Comparison of ENCODE assay signal across 8 cellular contexts in genomic region chr15:82999905-83000671, GRCh38. TPM values are rescaled to one million over a fixed set of nuclear protein-coding genes. Genes with fewer than 3 reads are reported as not detected.
DNase-seq lines count a peak whose midpoint lies in the region; ATAC-seq and TF ChIP-seq lines count a peak whose summit lies in the region.

No MANE protein-coding gene starts in this region.

- H3K4me1 Mint-ChIP-seq in CD4-positive, alpha-beta T cell (ENCODE audit: low read depth) = peaks cover 13% of the 10 kb centered on the region

- POLR2A ChIA-PET in CD4-positive, alpha-beta T cell (lab: Charles Lee) = interaction anchor here (1.0 to 1.8 kb wide), 3 partner anchors 13 to 460 kb away, joined by 3 to 11 read pairs (median 6); partner anchors contain the start of genes RAMAC and RPS17

- CTCF ChIA-PET in CD4-positive, alpha-beta T cell (lab: Charles Lee) = interaction anchor here (1.2 to 1.5 kb wide), 5 partner anchors 11 to 469 kb away, joined by 3 to 16 read pairs (median 3); partner anchors contain the start of genes C15orf40 and RAMAC

- no peak overlapping the region for H3K27ac ChIP-seq in CD4-positive, alpha-beta T cell (ENCODE audit: low read depth, low read length)
- no peak overlapping the region for H3K27ac ChIP-seq in OCI-LY3 (ENCODE audit: low read length)

- H3K27me3 Mint-ChIP-seq in CD4-positive, alpha-beta T cell = no peaks in the 10 kb centered on the region

- H3K9ac ChIP-seq in OCI-LY3 (ENCODE audit: low read length) (peak overlapping the region; percentile 56), adipocyte (ENCODE audit: low read length) (peak overlapping the region; percentile 65)

- no peaks in the 10 kb centered on the region for H3K9me3 ChIP-seq in CD4-positive, alpha-beta T cell (ENCODE audit: control insufficient read depth, low read length)
- H3K9me3 ChIP-seq in OCI-LY3 (ENCODE audit: insufficient read depth, low read length) (no peaks in the 10 kb centered on the region), adipocyte (ENCODE audit: control insufficient read depth, low read length) (no peaks in the 10 kb centered on the region)

- no peaks in the 10 kb centered on the region for H3K79me2 ChIP-seq in OCI-LY3 (ENCODE audit: low read length)

- H3K4me3 Mint-ChIP-seq in CD4-positive, alpha-beta T cell = peak overlapping the region; percentile 70

- no peaks in the 10 kb centered on the region for H4K20me1 ChIP-seq in OCI-LY3 (ENCODE audit: insufficient read depth, low read length)

- peak; percentile 66 for TF ChIP-seq CTCF in CD4-positive, alpha-beta T cell (IDR thresholded peaks at IDR 0.05)
- TF ChIP-seq CTCF in OCI-LY3 (IDR thresholded peaks at IDR 0.05; ENCODE audit: low read depth, low read length) = peak; percentile 87

- peak overlapping the region; percentile 81 for H2AFZ ChIP-seq in OCI-LY3 (ENCODE audit: low read depth, low read length)

- peak overlapping the region; percentile 73 for H3K27ac Mint-ChIP-seq in CD4-positive, alpha-beta T cell

- peaks cover 6% of the 10 kb centered on the region for H3K4me1 ChIP-seq in OCI-LY3 (ENCODE audit: low read length)
- peaks cover 9% of the 10 kb centered on the region for H3K4me1 ChIP-seq in adipocyte (ENCODE audit: control insufficient read depth, insufficient read depth, low read length)

- intact Hi-C loops in CD4-positive, alpha-beta T cell (cut with DNase I, micrococcal nuclease) = loop anchor here in 1 of 2 experiments (5.0 kb wide), 1 partner anchor 458 kb away; the partner anchor contains the start of gene RPS17
- intact Hi-C loops in left ventricle myocardium superior (cut with micrococcal nuclease) = loop anchor here (10.0 kb wide), 1 partner anchor 155 kb away; no protein-coding TSS in a partner anchor
- intact Hi-C loops in sciatic nerve (cut with DNase I) = no loop called here

- ATAC-seq in CD4-positive, alpha-beta T cell (ENCODE audit: poor library complexity) = peak; percentile 95
- ATAC-seq in GM18868 (IDR thresholded peaks at IDR 0.05; ENCODE audit: unreplicated experiment) = peak; percentile 82
- ATAC-seq in HG03457 (IDR thresholded peaks at IDR 0.05; ENCODE audit: unreplicated experiment) = peak; percentile 74
- peak; percentile 85 for ATAC-seq in left ventricle myocardium superior
- ATAC-seq in sciatic nerve = peak; percentile 80
- no peak for ATAC-seq in HG02852 (IDR thresholded peaks at IDR 0.05; ENCODE audit: unreplicated experiment)

- H3K36me3 ChIP-seq in OCI-LY3 (replicated peaks; ENCODE audit: low read depth, low read length) (peaks cover 4% of the 10 kb centered on the region), adipocyte (ENCODE audit: control insufficient read depth, insufficient read depth, low read length, severe bottlenecking) (peaks cover 5% of the 10 kb centered on the region)

- H3K36me3 Mint-ChIP-seq in CD4-positive, alpha-beta T cell (ENCODE audit: low read depth) = peaks cover 5% of the 10 kb centered on the region

- DNase-seq in CD4-positive, alpha-beta T cell = peak in 5 of 10 experiments; percentile 2 to 11 (median 4)
- DNase-seq in adipocyte (ENCODE audit: low read depth) (peak; percentile 69), left ventricle myocardium superior (no peak), sciatic nerve (ENCODE audit: low spot score) (no peak)

- no peaks in the 10 kb centered on the region for H3K9me3 Mint-ChIP-seq in CD4-positive, alpha-beta T cell

- H3K4me2 ChIP-seq in OCI-LY3 (ENCODE audit: low read length) = peak overlapping the region; percentile 94

- peak overlapping the region; percentile 77 for H3K4me3 ChIP-seq in OCI-LY3 (ENCODE audit: low read length)
- H3K4me3 ChIP-seq in adipocyte (ENCODE audit: low read length) = peak overlapping the region; percentile 75

- H3K27me3 ChIP-seq in CD4-positive, alpha-beta T cell (ENCODE audit: control insufficient read depth, insufficient read depth, low read length) = no peaks in the 10 kb centered on the region
- H3K27me3 ChIP-seq in OCI-LY3 (ENCODE audit: low read depth, low read length) (no peaks in the 10 kb centered on the region), adipocyte (replicated peaks; ENCODE audit: control insufficient read depth, insufficient read depth, low read length) (no peaks in the 10 kb centered on the region)

RNA-seq across cellular contexts. Expression of gene C15orf40, which starts 11.4 kb away (rescaled TPM):
- 10 to 100 TPM in 1 of 2 experiments, 1 to 10 TPM in 1; 7.4 to 11.0 TPM for total RNA-seq in CD4-positive, alpha-beta T cell
- total RNA-seq in left ventricle myocardium superior (8.8 TPM), sciatic nerve (20.6 TPM)

RNA-seq across cellular contexts. Expression of gene RAMAC, which starts 14.1 kb away (rescaled TPM):
- 10 to 100 TPM; 25.5 to 26.5 TPM for total RNA-seq in CD4-positive, alpha-beta T cell
- total RNA-seq in left ventricle myocardium superior (15.0 TPM), sciatic nerve (10.9 TPM)

RNA-seq across cellular contexts. Expression of gene HOMER2, which starts 47.6 kb away (rescaled TPM):
- 1 to 10 TPM in 1 of 2 experiments, under 1 TPM in 1; 0.85 to 1.6 TPM for total RNA-seq in CD4-positive, alpha-beta T cell
- total RNA-seq in left ventricle myocardium superior (59.4 TPM), sciatic nerve (13.2 TPM)
